12 cellular contexts compared by ENCODE assay signal in the genomic region with DNA sequence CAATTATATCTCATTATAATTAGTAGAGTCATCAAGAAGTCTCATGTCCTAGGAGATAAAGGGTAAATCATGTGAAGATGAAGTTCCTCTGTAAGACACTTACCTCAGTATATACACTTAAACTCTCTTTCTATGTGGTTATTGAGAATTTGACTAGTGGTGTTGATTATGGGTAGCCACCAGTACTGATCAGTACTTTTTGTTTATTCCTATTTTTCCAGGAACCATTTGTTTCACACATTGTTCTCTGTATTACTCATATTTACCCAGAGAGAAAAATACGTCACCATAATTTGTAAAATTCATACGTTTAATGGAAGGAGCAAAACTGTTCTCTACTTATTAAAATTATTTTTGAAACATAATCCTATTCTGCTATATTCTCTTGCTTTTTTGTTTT.
"Had no signal": no experiment of that assay in that cellular context is flagged by ENCODE, and none has a peak within 500 bp of the region (broad histone marks: within the 10 kb centered on the region; RNA-seq: fewer than 3 reads in every experiment).

No MANE protein-coding gene starts in this region.

- H3K4me3 ChIP-seq: body of pancreas, neural progenitor cell, skin epidermis, tibial nerve, vagina had no signal

- H3K36me3 Mint-ChIP-seq: activated naive CD4-positive, alpha-beta T cell treated with anti-CD3 and anti-CD28 coated beads, Interleukin-2, amount 50 U/mL, for 24 hours; neural progenitor cell had no signal

- H3K9me3 ChIP-seq: body of pancreas, tibial nerve, vagina had no signal

- H3K4me1 ChIP-seq: body of pancreas, parathyroid adenoma, tibial nerve, vagina had no signal

- H3K27me3 ChIP-seq: body of pancreas, neural progenitor cell, tibial nerve, vagina had no signal

- H3K4me2 ChIP-seq: neural progenitor cell had no signal

- ATAC-seq: body of pancreas, esophagus mucosa had no signal

- H3K27ac ChIP-seq: body of pancreas, neural progenitor cell, parathyroid adenoma, skin epidermis, tibial nerve, vagina had no signal

- H3K4me3 Mint-ChIP-seq: activated naive CD4-positive, alpha-beta T cell treated with anti-CD3 and anti-CD28 coated beads, Interleukin-2, amount 50 U/mL, for 24 hours; neural progenitor cell had no signal

- H3K9me3 Mint-ChIP-seq: neural progenitor cell had no signal

- H2AFZ ChIP-seq: neural progenitor cell, parathyroid adenoma had no signal

- H3K79me2 ChIP-seq: parathyroid adenoma had no signal

- H3K27ac Mint-ChIP-seq: activated naive CD4-positive, alpha-beta T cell treated with anti-CD3 and anti-CD28 coated beads, Interleukin-2, amount 50 U/mL, for 24 hours; neural progenitor cell had no signal

- H3K9ac ChIP-seq: neural progenitor cell, parathyroid adenoma had no signal

- H3K27me3 Mint-ChIP-seq: activated naive CD4-positive, alpha-beta T cell treated with anti-CD3 and anti-CD28 coated beads, Interleukin-2, amount 50 U/mL, for 24 hours had no signal

- H3K36me3 ChIP-seq: neural progenitor cell, tibial nerve, vagina had no signal

- DNase-seq: activated CD4-positive, CD25-positive, alpha-beta regulatory T cell treated with anti-CD3 and anti-CD28 coated beads, Interleukin-2, amount 50 U/mL, for 72 hours; activated T-cell treated with anti-CD3 and anti-CD28 coated beads for 4 hours; body of pancreas; cerebellar nuclear complex; hippocampal formation had no signal
